Comparison of ENCODE assay signal across 33 cellular contexts in genomic region chr5:77545285-77545684, GRCh38. TPM values are rescaled to one million over a fixed set of nuclear protein-coding genes. Genes with fewer than 3 reads are reported as not detected.
A peak's percentile ranks its signal among the peaks of the same experiment; 100 is the strongest.
DNase-seq lines count a peak whose midpoint lies in the region; ATAC-seq, FAIRE-seq and TF ChIP-seq lines count a peak whose summit lies in the region.
"Had no signal": no experiment of that assay in that cellular context is flagged by ENCODE, and none has a peak within 500 bp of the region (broad histone marks: within the 10 kb centered on the region; RNA-seq: fewer than 3 reads in every experiment).

No MANE protein-coding gene starts in this region.

- H3K36me3 ChIP-seq in kidney (ENCODE audit: control insufficient read depth in 1 of 2, insufficient read depth in 2 of 2, low read length in 2 of 2) (no peaks in the 10 kb centered on the region), sigmoid colon (no peaks in the 10 kb centered on the region)
- H3K36me3 ChIP-seq: BE2C; BLaER1; BLaER1 treated with 17β-estradiol and CSF1 and Interleukin-3, amounts not matched to agents 10 nM and 100 nM had no signal

- TF ChIP-seq CTCF in kidney (IDR thresholded peaks at IDR 0.05; ENCODE audit: borderline replicate concordance, extremely low read depth, insufficient read depth) (no peak), sigmoid colon (IDR thresholded peaks at IDR 0.05) (no peak)

- intact Hi-C loops in kidney (cut with DNase I) = no loop called here
- intact Hi-C loops in posterior vena cava (cut with DNase I) = no loop called here
- intact Hi-C loops in sigmoid colon (cut with DNase I) = no loop called here
- intact Hi-C loops in Right ventricle myocardium superior (cut with DNase I) = no loop called here

- WGBS in sigmoid colon, 2 donors = 93% methylated on average over 12 of the region's 12 CpGs

- TF ChIP-seq POLR2A in sigmoid colon (IDR thresholded peaks at IDR 0.05) (no peak), GM18505 (IDR thresholded peaks at IDR 0.05; ENCODE audit: borderline replicate concordance, extremely low read depth, insufficient read depth, insufficient read length) (no peak)

- H3K4me1 ChIP-seq in kidney (ENCODE audit: control insufficient read depth in 1 of 2, insufficient read depth in 1 of 2, low read depth in 1 of 2, low read length in 2 of 2) (no peaks in the 10 kb centered on the region), sigmoid colon (no peaks in the 10 kb centered on the region)
- H3K4me1 ChIP-seq: A549; BE2C; BLaER1; BLaER1 treated with 17β-estradiol and CSF1 and Interleukin-3, amounts not matched to agents 10 nM and 100 nM; Caco-2 had no signal

- H3K9me3 ChIP-seq in kidney (ENCODE audit: control insufficient read depth in 1 of 2, low read length in 2 of 2) (no peaks in the 10 kb centered on the region), sigmoid colon (no peaks in the 10 kb centered on the region)
- H3K9me3 ChIP-seq: BE2C, Caco-2 had no signal

- H3K9ac ChIP-seq in kidney (ENCODE audit: low read length in 2 of 2) = no peak overlapping the region
- H3K9ac ChIP-seq: BLaER1; BLaER1 treated with 17β-estradiol and CSF1 and Interleukin-3, amounts not matched to agents 10 nM and 100 nM had no signal

- H3K27ac ChIP-seq in kidney (ENCODE audit: low read depth in 2 of 2, low read length in 2 of 2) (no peak overlapping the region), sigmoid colon (no peak overlapping the region)
- H3K27ac ChIP-seq: 22Rv1; A549; BLaER1; BLaER1 treated with 17β-estradiol and CSF1 and Interleukin-3, amounts not matched to agents 10 nM and 100 nM; C4-2B had no signal

- TF ChIP-seq EP300 in sigmoid colon (IDR thresholded peaks at IDR 0.05) = no peak

- DNase-seq in kidney = peak; percentile 49
- DNase-seq in posterior vena cava (ENCODE audit: low spot score) = peak; percentile 75
- peak; percentile 46 for DNase-seq in sigmoid colon
- no peak for DNase-seq in activated CD4-positive, alpha-beta T cell treated with anti-CD3 and anti-CD28 coated beads, Interleukin-2, amount 50 U/mL, for 4 hours
- DNase-seq in Right ventricle myocardium superior = no peak
- DNase-seq: 8988T; ACHN; AML-193; BE2C; C1 segment of cervical spinal cord; Caco-2; Calu3; CD4-positive, alpha-beta memory T cell; CD4-positive, alpha-beta T cell; CD4-positive, CD25-positive, alpha-beta regulatory T cell; CD8-positive, alpha-beta memory T cell; CD8-positive, alpha-beta T cell; COR-L47; DMS 273 treated with DMSO at 0.1 percent for 48 hours; DMS153; DMS53; DMS79; DMS79 treated with DMSO at 0.1 percent for 48 hours; DND-41; EL had no signal

- H3K4me3 ChIP-seq in kidney (ENCODE audit: low read length in 2 of 2) (no peak overlapping the region), sigmoid colon (no peak overlapping the region)
- H3K4me3 ChIP-seq: A549; BLaER1; BLaER1 treated with 17β-estradiol and CSF1 and Interleukin-3, amounts not matched to agents 10 nM and 100 nM had no signal

- FAIRE-seq in kidney (lab: Jason Lieb, UNC) = no peak
- FAIRE-seq: A204.1, A549, D721Med had no signal

- ATAC-seq in GM18505 (IDR thresholded peaks at IDR 0.05; ENCODE audit: unreplicated experiment) (no peak), Right ventricle myocardium superior (ENCODE audit: poor library complexity) (no peak)
- ATAC-seq: A549; CD8-positive, alpha-beta T cell had no signal

- no peaks in the 10 kb centered on the region for H3K27me3 ChIP-seq in sigmoid colon
- H3K27me3 ChIP-seq: BE2C; BLaER1; BLaER1 treated with 17β-estradiol and CSF1 and Interleukin-3, amounts not matched to agents 10 nM and 100 nM had no signal

RNA-seq across cellular contexts. Expression of gene WDR41, which starts 53.2 kb away (rescaled TPM):
- 45.2 TPM for total RNA-seq in kidney
- 16.0 TPM for polyA plus RNA-seq in kidney (ENCODE audit: insufficient read depth, low read depth, low replicate concordance)
- 10 to 100 TPM; 42.7 to 47.2 TPM for total RNA-seq in posterior vena cava
- total RNA-seq in sigmoid colon = 10 to 100 TPM; 36.8 to 65.6 (median 50.2) TPM
- 10 to 100 TPM; 14.3 to 34.2 (median 14.6) TPM for polyA plus RNA-seq in sigmoid colon
- total RNA-seq in Right ventricle myocardium superior = 23.8 TPM

Comparison
In these comparisons a context has a peak if more than half of its experiments do, and no peak if none do; other contexts are left out.
1. DNase-seq: peak in kidney (single experiment), posterior vena cava (single experiment) and sigmoid colon (single experiment); none in activated CD4-positive, alpha-beta T cell treated with anti-CD3 and anti-CD28 coated beads, Interleukin-2, amount 50 U/mL, for 4 hours (0 of 2) and Right ventricle myocardium superior (single experiment).